8 cellular contexts compared by ENCODE assay signal in genomic region chr19:43934055-43934984, GRCh38. TPM values are rescaled to one million over a fixed set of nuclear protein-coding genes. Genes with fewer than 3 reads are reported as not detected.
A peak's percentile ranks its signal among the peaks of the same experiment; 100 is the strongest.
DNase-seq lines count a peak whose midpoint lies in the region; ATAC-seq and TF ChIP-seq lines count a peak whose summit lies in the region.

No MANE protein-coding gene starts in this region.

- peaks cover 36% of the 10 kb centered on the region for H3K36me3 Mint-ChIP-seq in T-helper 1 cell treated with Interleukin-12 subunit alpha and Interleukin-12 subunit beta and Interleukin-4 antibody, amounts not matched to agents 30 μg/mL and 1 μg/mL, for 36 hours (ENCODE audit: low read depth)
- peaks cover 24% of the 10 kb centered on the region for H3K36me3 Mint-ChIP-seq in endothelial cell (ENCODE audit: low read depth, unreplicated experiment)
- H3K36me3 Mint-ChIP-seq in nephron progenitor cell (ENCODE audit: low read depth): peaks cover 50% of the 10 kb centered on the region

- H3K4me3 Mint-ChIP-seq in T-helper 1 cell treated with Interleukin-12 subunit alpha and Interleukin-12 subunit beta and Interleukin-4 antibody, amounts not matched to agents 30 μg/mL and 1 μg/mL, for 36 hours: peak overlapping the region; percentile 93
- peak overlapping the region; percentile 95 for H3K4me3 Mint-ChIP-seq in endothelial cell (ENCODE audit: unreplicated experiment)
- H3K4me3 Mint-ChIP-seq in nephron progenitor cell: peak overlapping the region; percentile 97

- no peak for ATAC-seq in HG03039 (IDR thresholded peaks at IDR 0.05; ENCODE audit: unreplicated experiment)

- peaks cover 27% of the 10 kb centered on the region for H3K9me3 Mint-ChIP-seq in T-helper 1 cell treated with Interleukin-12 subunit alpha and Interleukin-12 subunit beta and Interleukin-4 antibody, amounts not matched to agents 30 μg/mL and 1 μg/mL, for 36 hours
- H3K9me3 Mint-ChIP-seq in endothelial cell (ENCODE audit: unreplicated experiment) (no peaks in the 10 kb centered on the region), nephron progenitor cell (peaks cover 32% of the 10 kb centered on the region)

- no peaks in the 10 kb centered on the region for H3K27me3 Mint-ChIP-seq in T-helper 1 cell treated with Interleukin-12 subunit alpha and Interleukin-12 subunit beta and Interleukin-4 antibody, amounts not matched to agents 30 μg/mL and 1 μg/mL, for 36 hours (ENCODE audit: low read depth)
- no peaks in the 10 kb centered on the region for H3K27me3 Mint-ChIP-seq in endothelial cell (ENCODE audit: unreplicated experiment)
- peaks cover 6% of the 10 kb centered on the region for H3K27me3 Mint-ChIP-seq in nephron progenitor cell (ENCODE audit: low read depth, poor library complexity)

- peaks cover 17% of the 10 kb centered on the region for H3K4me1 Mint-ChIP-seq in T-helper 1 cell treated with Interleukin-12 subunit alpha and Interleukin-12 subunit beta and Interleukin-4 antibody, amounts not matched to agents 30 μg/mL and 1 μg/mL, for 36 hours (ENCODE audit: low read depth)
- H3K4me1 Mint-ChIP-seq in endothelial cell (ENCODE audit: unreplicated experiment) (peaks cover 5% of the 10 kb centered on the region), nephron progenitor cell (peaks cover 13% of the 10 kb centered on the region)

- TF ChIP-seq CTCF in endothelial cell (IDR thresholded peaks at IDR 0.05; ENCODE audit: unreplicated experiment) (no peak), nephron progenitor cell (IDR thresholded peaks at IDR 0.05) (no peak)

- H3K27ac Mint-ChIP-seq in T-helper 1 cell treated with Interleukin-12 subunit alpha and Interleukin-12 subunit beta and Interleukin-4 antibody, amounts not matched to agents 30 μg/mL and 1 μg/mL, for 36 hours: peak overlapping the region; percentile 87
- H3K27ac Mint-ChIP-seq in endothelial cell (ENCODE audit: unreplicated experiment) (peak overlapping the region; percentile 94), nephron progenitor cell (peak overlapping the region; percentile 92)

- no peak for DNase-seq in T-helper 1 cell
- DNase-seq in RKO (ENCODE audit: low spot score): peak; percentile 61
- peak; percentile 11 for DNase-seq in endothelial cell (ENCODE audit: low spot score)
- DNase-seq in nephron progenitor cell: no peak
- DNase-seq in OCI-M2 (lab: John Stamatoyannopoulos, UW; ENCODE audit: unreplicated experiment): no peak
- DNase-seq in NCI-H1436 treated with DMSO at 0.1 percent for 48 hours (lab: John Stamatoyannopoulos, UW): no peak

RNA-seq across cellular contexts. Expression of gene ZNF45, which starts 0.8 kb away (rescaled TPM):
- total RNA-seq in endothelial cell (ENCODE audit: unreplicated experiment): 19.4 TPM

RNA-seq across cellular contexts. Expression of gene ZNF221, which starts 16.7 kb away (rescaled TPM):
- total RNA-seq in endothelial cell (ENCODE audit: unreplicated experiment): 7.3 TPM

RNA-seq across cellular contexts. Expression of gene ZNF155, which starts 49.7 kb away (rescaled TPM):
- total RNA-seq in endothelial cell (ENCODE audit: unreplicated experiment): 10.9 TPM

RNA-seq across cellular contexts. Expression of gene ZNF404, which starts 50.6 kb away (rescaled TPM):
- total RNA-seq in endothelial cell (ENCODE audit: unreplicated experiment): 3.7 TPM

Comparison
In these comparisons a context has a peak if more than half of its experiments do, and no peak if none do; other contexts are left out.
1. DNase-seq: peak in RKO (single experiment) and endothelial cell (single experiment); none in T-helper 1 cell (0 of 5), nephron progenitor cell (single experiment), OCI-M2 (single experiment) and NCI-H1436 treated with DMSO at 0.1 percent for 48 hours (single experiment).
2. Peak in every context shown above with its lines, with median percentiles within 50 percentile points of each other: H3K27ac Mint-ChIP-seq and H3K4me3 Mint-ChIP-seq.